Comparison of ENCODE assay signal across 18 cellular contexts in genomic region chr9:127293314-127293713, GRCh38. TPM values are rescaled to one million over a fixed set of nuclear protein-coding genes. Genes with fewer than 3 reads are reported as not detected.
DNase-seq lines count a peak whose midpoint lies in the region; TF ChIP-seq lines count a peak whose summit lies in the region.
"Had no signal": no experiment of that assay in that cellular context is flagged by ENCODE, and none has a peak within 500 bp of the region (broad histone marks: within the 10 kb centered on the region; RNA-seq: fewer than 3 reads in every experiment).

No MANE protein-coding gene starts in this region.

- H3K27ac Mint-ChIP-seq in mesothelial cell of epicardium, result peak overlapping the region; percentile 86

- peaks cover 5% of the 10 kb centered on the region for H3K36me3 Mint-ChIP-seq in mesothelial cell of epicardium

- intact Hi-C loops in adrenal gland (cut with DNase I), result no loop called here

- H3K27me3 Mint-ChIP-seq in mesothelial cell of epicardium (ENCODE audit: low read depth), result no peaks in the 10 kb centered on the region

- POLR2A ChIA-PET in HEK293T (lab: Yijun Ruan, JAX), result no interaction called here

- H3K27me3 ChIP-seq in adrenal gland, result no peaks in the 10 kb centered on the region
- H3K27me3 ChIP-seq in subcutaneous abdominal adipose tissue (ENCODE audit: control insufficient read depth in 5 of 5, insufficient read depth in 4 of 5, low read length in 5 of 5), result no peaks in the 10 kb centered on the region
- H3K27me3 ChIP-seq: BLaER1 had no signal

- H3K4me3 ChIP-seq in adrenal gland, result no peak overlapping the region
- H3K4me3 ChIP-seq in subcutaneous abdominal adipose tissue (ENCODE audit: low read depth in 1 of 5, low read length in 5 of 5), result no peak overlapping the region
- H3K4me3 ChIP-seq: BLaER1, GM23338 had no signal

- peaks cover 21% of the 10 kb centered on the region for H3K4me1 Mint-ChIP-seq in mesothelial cell of epicardium

- 24 to 32% (median 28%) methylated on average over 5 of the region's 5 CpGs for WGBS in adrenal gland, 4 donors

- no peaks in the 10 kb centered on the region for H3K9me3 ChIP-seq in adrenal gland (replicated peaks in 1 of 3)
- no peaks in the 10 kb centered on the region for H3K9me3 ChIP-seq in subcutaneous abdominal adipose tissue (ENCODE audit: control insufficient read depth in 5 of 5, low read length in 5 of 5)
- H3K9me3 ChIP-seq: BLaER1 had no signal

- no peak overlapping the region for H3K4me3 Mint-ChIP-seq in mesothelial cell of epicardium
- H3K4me3 Mint-ChIP-seq: GM23338 had no signal

- peaks cover 9 to 47% of the 10 kb centered on the region in 2 donors for H3K4me1 ChIP-seq in adrenal gland (replicated peaks in 1 of 2)
- peaks cover 3 to 25% (median 24%) of the 10 kb centered on the region in 5 donors for H3K4me1 ChIP-seq in subcutaneous abdominal adipose tissue (ENCODE audit: control insufficient read depth in 5 of 5, insufficient read depth in 5 of 5, low read length in 5 of 5)
- H3K4me1 ChIP-seq: BLaER1 had no signal

- no peak for TF ChIP-seq CTCF in adrenal gland (IDR thresholded peaks at IDR 0.05)
- TF ChIP-seq CTCF in mesothelial cell of epicardium (IDR thresholded peaks at IDR 0.05; ENCODE audit: unreplicated experiment), result no peak

- H3K9ac ChIP-seq in subcutaneous abdominal adipose tissue (ENCODE audit: low read length in 5 of 5), result peak overlapping the region in 1 of 5 donors; percentile 27
- H3K9ac ChIP-seq: BLaER1 had no signal

- CTCF ChIA-PET in HEK293T (lab: Yijun Ruan, JAX), result no interaction called here

- DNase-seq in NOMO-1 treated with DMSO at 0.1 percent for 48 hours (lab: John Stamatoyannopoulos, UW; ENCODE audit: unreplicated experiment) (peak; percentile 13), NOMO-1 treated with dmso at 0.1 percent for 144 hours (lab: John Stamatoyannopoulos, UW; ENCODE audit: unreplicated experiment) (no peak), adrenal gland (peak in 3 of 7 donors; percentile 49 to 60 (median 54)), mesothelial cell of epicardium (ENCODE audit: low spot score in 2 of 2, unreplicated experiment in 2 of 2) (no peak), activated gamma-delta T cell (lab: John Stamatoyannopoulos, UW) (no peak), HEK293T (ENCODE audit: extremely low spot score) (no peak), hypothalamus (lab: John Stamatoyannopoulos, UW) (no peak)
- DNase-seq: 8988T, GF-D8, KG1, MM.1S, NCI-H1417, NCI-H2081, NCI-H524 treated with DMSO at 0.1 percent for 48 hours, PC-3 had no signal

- no peaks in the 10 kb centered on the region for H3K36me3 ChIP-seq in adrenal gland (replicated peaks in 1 of 2)
- no peaks in the 10 kb centered on the region for H3K36me3 ChIP-seq in subcutaneous abdominal adipose tissue (ENCODE audit: control insufficient read depth in 5 of 5, insufficient read depth in 5 of 5, low read length in 5 of 5)

- no peaks in the 10 kb centered on the region for H3K9me3 Mint-ChIP-seq in mesothelial cell of epicardium
- H3K9me3 Mint-ChIP-seq: GM23338 had no signal

- no peak for TF ChIP-seq POLR2A in adrenal gland (IDR thresholded peaks at IDR 0.05)

- H3K27ac ChIP-seq in adrenal gland (peak overlapping the region; percentile 50 to 89 (median 77)), subcutaneous abdominal adipose tissue (ENCODE audit: low read depth, low read length) (peak overlapping the region; percentile 14)
- H3K27ac ChIP-seq: BLaER1 had no signal

TF ChIP-seq in HEK293T, 16 proteins besides CTCF, POLR2A, EP300 and RAD21:
- TF ChIP-seq BHLHE40 (IDR thresholded peaks at IDR 0.05; ENCODE audit: borderline replicate concordance) (no peak), CTBP1 (IDR thresholded peaks at IDR 0.05; ENCODE audit: borderline replicate concordance) (no peak), LEF1 (IDR thresholded peaks at IDR 0.05; ENCODE audit: borderline replicate concordance) (no peak), NFRKB (IDR thresholded peaks at IDR 0.05) (no peak), ARNT (IDR thresholded peaks at IDR 0.05) (no peak), FOXM1 (IDR thresholded peaks at IDR 0.05; ENCODE audit: borderline replicate concordance) (no peak), TARDBP (IDR thresholded peaks at IDR 0.05) (no peak), FOXA1 (IDR thresholded peaks at IDR 0.05) (no peak), SP1 (IDR thresholded peaks at IDR 0.05) (no peak), ELF4 (IDR thresholded peaks at IDR 0.05) (no peak), PKNOX1 (IDR thresholded peaks at IDR 0.05) (no peak), HDGF (IDR thresholded peaks at IDR 0.05; ENCODE audit: borderline replicate concordance) (no peak), SUZ12 (IDR thresholded peaks at IDR 0.05) (no peak), FOXK2 (IDR thresholded peaks at IDR 0.05) (no peak), L3MBTL2 (conservative IDR thresholded peaks at IDR 0.05) (no peak), ZNF384 (IDR thresholded peaks at IDR 0.05) (no peak)

RNA-seq across cellular contexts. Expression of gene GARNL3, which starts 28.7 kb away (rescaled TPM):
- total RNA-seq in adrenal gland (10 to 100 TPM; 12.2 to 43.2 (median 34.4) TPM), mesothelial cell of epicardium (51.1 to 51.5 TPM (median 51.1 TPM) in 3 replicates)
- 10 to 100 TPM; 13.8 to 25.9 (median 23.6) TPM for polyA plus RNA-seq in adrenal gland
